ENCODE assay signal across 8 cellular contexts in genomic region chr10:7492660-7493046, GRCh38.
DNase-seq lines count a peak whose midpoint lies in the region; ATAC-seq lines count a peak whose summit lies in the region.
"Had no signal": no experiment of that assay in that cellular context is flagged by ENCODE, and none has a peak within 500 bp of the region (broad histone marks: within the 10 kb centered on the region; RNA-seq: fewer than 3 reads in every experiment).

No MANE protein-coding gene starts in this region.

- POLR2A ChIA-PET in activated naive CD8-positive, alpha-beta T cell treated with anti-CD3 and anti-CD28 coated beads, Interleukin-2, amount 10 ng/mL, durations not matched to agents 7 days and 5 days (lab: Charles Lee), result interaction anchor here (0.9 to 2.6 kb wide), 4 partner anchors 9 to 20 kb away, joined by 3 to 15 read pairs (median 6); no protein-coding TSS in a partner anchor

- peaks cover 11% of the 10 kb centered on the region for H3K9me3 Mint-ChIP-seq in activated naive CD8-positive, alpha-beta T cell treated with anti-CD3 and anti-CD28 coated beads, Interleukin-2, amount 10 ng/mL, durations not matched to agents 7 days and 5 days

- H3K4me3 Mint-ChIP-seq in activated naive CD8-positive, alpha-beta T cell treated with anti-CD3 and anti-CD28 coated beads, Interleukin-2, amount 10 ng/mL, durations not matched to agents 7 days and 5 days, result peak overlapping the region; percentile 53

- peak overlapping the region; percentile 81 for H3K27ac Mint-ChIP-seq in activated naive CD8-positive, alpha-beta T cell treated with anti-CD3 and anti-CD28 coated beads, Interleukin-2, amount 10 ng/mL, durations not matched to agents 7 days and 5 days

- DNase-seq in activated naive CD8-positive, alpha-beta T cell treated with anti-CD3 and anti-CD28 coated beads, Interleukin-2, amount 10 ng/mL, durations not matched to agents 7 days and 5 days, result no peak
- DNase-seq in NCI-H2196 treated with DMSO at 0.1 percent for 48 hours (lab: John Stamatoyannopoulos, UW; ENCODE audit: unreplicated experiment), result no peak
- no peak for DNase-seq in DMS79 (lab: John Stamatoyannopoulos, UW)
- no peak for DNase-seq in mesenteric fat pad (ENCODE audit: low spot score)
- DNase-seq: activated T-cell treated with anti-CD3 and anti-CD28 coated beads for 4 hours had no signal

- peak; percentile 5 for ATAC-seq in GM18508 (IDR thresholded peaks at IDR 0.05; ENCODE audit: insufficient read depth, unreplicated experiment)
- peak; percentile 26 for ATAC-seq in GM19455 (IDR thresholded peaks at IDR 0.05; ENCODE audit: unreplicated experiment)
- peak; percentile 30 for ATAC-seq in HG03095 (IDR thresholded peaks at IDR 0.05; ENCODE audit: unreplicated experiment)
- ATAC-seq in activated naive CD8-positive, alpha-beta T cell treated with anti-CD3 and anti-CD28 coated beads, Interleukin-2, amount 10 ng/mL, durations not matched to agents 7 days and 5 days (ENCODE audit: low read depth), result peak; percentile 6

- peaks cover 58% of the 10 kb centered on the region for H3K4me1 Mint-ChIP-seq in activated naive CD8-positive, alpha-beta T cell treated with anti-CD3 and anti-CD28 coated beads, Interleukin-2, amount 10 ng/mL, durations not matched to agents 7 days and 5 days

- peaks cover 20% of the 10 kb centered on the region for H3K36me3 Mint-ChIP-seq in activated naive CD8-positive, alpha-beta T cell treated with anti-CD3 and anti-CD28 coated beads, Interleukin-2, amount 10 ng/mL, durations not matched to agents 7 days and 5 days

- H3K27me3 Mint-ChIP-seq in activated naive CD8-positive, alpha-beta T cell treated with anti-CD3 and anti-CD28 coated beads, Interleukin-2, amount 10 ng/mL, durations not matched to agents 7 days and 5 days, result no peaks in the 10 kb centered on the region
